Comparison of ENCODE assay signal across 22 cellular contexts in the genomic region with DNA sequence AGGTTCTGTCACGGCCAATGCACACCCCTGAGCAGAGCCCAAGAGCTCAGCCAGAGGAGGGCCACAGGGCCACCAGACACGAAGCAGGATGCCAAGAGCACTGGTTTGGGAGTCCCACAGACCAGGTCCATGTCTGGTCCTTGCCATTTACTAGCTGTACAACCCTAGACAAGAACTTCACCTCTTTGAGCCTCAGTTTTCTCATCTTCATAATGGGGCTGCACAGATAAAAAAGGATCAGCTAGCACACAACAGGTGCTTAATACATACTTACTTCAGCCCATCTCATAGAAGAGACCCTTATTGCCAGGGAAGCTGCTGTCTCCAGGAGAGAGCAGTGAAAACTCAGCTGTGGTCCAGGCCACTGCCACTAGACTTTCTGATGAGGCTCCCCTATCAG.
"Had no signal": no experiment of that assay in that cellular context is flagged by ENCODE, and none has a peak within 500 bp of the region (broad histone marks: within the 10 kb centered on the region; RNA-seq: fewer than 3 reads in every experiment).

No MANE protein-coding gene starts in this region.

- H3K27me3 ChIP-seq: dorsolateral prefrontal cortex, pancreas, upper lobe of right lung, uterus had no signal

- DNase-seq: cerebellar nuclear complex; effector CD4-positive, alpha-beta T cell; hypothalamus; immature natural killer cell; islet precursor cell; kidney glomerular epithelial cell; left colon; mesendoderm; midbrain; naive thymus-derived CD4-positive, alpha-beta T cell; occipital lobe; pancreas; sigmoid colon; stimulated activated CD4-positive, alpha-beta T cell treated with anti-CD3 and anti-CD28 coated beads, Interleukin-4, amount 100 ng/mL, for 4 hours; stimulated activated naive CD8-positive, alpha-beta T cell treated with anti-CD3 and anti-CD28 coated beads, Interleukin-15, amount 100 ng/mL, for 72 hours; transverse colon; uterus had no signal

- H3K4me1 ChIP-seq: pancreas, sigmoid colon, suprapubic skin, transverse colon, upper lobe of right lung, uterus had no signal

- H3K27ac ChIP-seq: pancreas, sigmoid colon, spleen, suprapubic skin, transverse colon, upper lobe of right lung, uterus had no signal

- ATAC-seq: left colon; naive thymus-derived CD4-positive, alpha-beta T cell; pancreas; stimulated activated memory B cell treated with anti-CD40 and anti-IgM and Interleukin-4, amounts not matched to agents 10 μg/mL and 1 μg/mL and 100 μg/mL, for 72 hours; stimulated activated naive CD8-positive, alpha-beta T cell treated with anti-CD3 and anti-CD28 coated beads, Interleukin-15, amount 100 ng/mL, for 72 hours; upper lobe of right lung had no signal

- H3K9me3 ChIP-seq: pancreas, suprapubic skin, transverse colon had no signal

- H3K36me3 ChIP-seq: pancreas, sigmoid colon, spleen, suprapubic skin, transverse colon, upper lobe of right lung, uterus had no signal

- H3K4me3 ChIP-seq: dorsolateral prefrontal cortex, pancreas, sigmoid colon, spleen, suprapubic skin, transverse colon, upper lobe of right lung, uterus had no signal
